In the genomic region with DNA sequence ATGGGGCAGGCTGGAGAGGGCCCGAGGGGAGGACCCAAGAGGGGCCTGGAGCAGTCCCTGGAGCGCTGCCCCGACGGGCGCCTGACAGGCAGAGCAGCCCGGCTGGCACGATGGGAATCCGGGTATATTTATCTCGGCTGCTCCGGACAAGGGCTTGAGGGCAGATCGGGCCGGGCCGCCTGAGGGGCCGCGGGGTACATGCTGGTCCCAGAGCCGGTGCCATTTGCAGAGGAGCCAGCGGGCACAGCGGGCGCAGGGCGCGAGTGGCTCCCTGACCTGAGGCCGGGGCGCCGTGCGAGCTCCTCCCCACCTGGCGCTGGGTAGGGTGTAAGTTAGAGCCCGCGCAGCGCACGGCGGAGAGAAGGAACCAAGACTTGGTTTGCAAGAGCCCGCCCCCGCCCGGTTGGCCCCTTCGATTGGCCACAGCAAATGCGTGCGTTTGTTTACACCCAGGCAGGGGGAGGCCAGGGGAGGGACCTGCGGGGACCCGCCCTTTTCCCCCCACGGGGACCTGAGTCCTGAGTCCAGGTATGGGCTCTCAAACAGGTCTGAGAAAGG, we compare ENCODE assay signal across 1 cellular context.
TF ChIP-seq lines count a peak whose summit lies in the region.

No MANE protein-coding gene starts in this region.

TF ChIP-seq in HepG2, 621 proteins besides CTCF, POLR2A, EP300 and RAD21 (continued from another document):
- no peak; the same call in 1 of the 2 replicates for TF ChIP-seq ZNF710 (CRISPR knock-in tag; IDR thresholded peaks at IDR 0.05; ENCODE audit: borderline replicate concordance)
- TF ChIP-seq, protein P1, sequence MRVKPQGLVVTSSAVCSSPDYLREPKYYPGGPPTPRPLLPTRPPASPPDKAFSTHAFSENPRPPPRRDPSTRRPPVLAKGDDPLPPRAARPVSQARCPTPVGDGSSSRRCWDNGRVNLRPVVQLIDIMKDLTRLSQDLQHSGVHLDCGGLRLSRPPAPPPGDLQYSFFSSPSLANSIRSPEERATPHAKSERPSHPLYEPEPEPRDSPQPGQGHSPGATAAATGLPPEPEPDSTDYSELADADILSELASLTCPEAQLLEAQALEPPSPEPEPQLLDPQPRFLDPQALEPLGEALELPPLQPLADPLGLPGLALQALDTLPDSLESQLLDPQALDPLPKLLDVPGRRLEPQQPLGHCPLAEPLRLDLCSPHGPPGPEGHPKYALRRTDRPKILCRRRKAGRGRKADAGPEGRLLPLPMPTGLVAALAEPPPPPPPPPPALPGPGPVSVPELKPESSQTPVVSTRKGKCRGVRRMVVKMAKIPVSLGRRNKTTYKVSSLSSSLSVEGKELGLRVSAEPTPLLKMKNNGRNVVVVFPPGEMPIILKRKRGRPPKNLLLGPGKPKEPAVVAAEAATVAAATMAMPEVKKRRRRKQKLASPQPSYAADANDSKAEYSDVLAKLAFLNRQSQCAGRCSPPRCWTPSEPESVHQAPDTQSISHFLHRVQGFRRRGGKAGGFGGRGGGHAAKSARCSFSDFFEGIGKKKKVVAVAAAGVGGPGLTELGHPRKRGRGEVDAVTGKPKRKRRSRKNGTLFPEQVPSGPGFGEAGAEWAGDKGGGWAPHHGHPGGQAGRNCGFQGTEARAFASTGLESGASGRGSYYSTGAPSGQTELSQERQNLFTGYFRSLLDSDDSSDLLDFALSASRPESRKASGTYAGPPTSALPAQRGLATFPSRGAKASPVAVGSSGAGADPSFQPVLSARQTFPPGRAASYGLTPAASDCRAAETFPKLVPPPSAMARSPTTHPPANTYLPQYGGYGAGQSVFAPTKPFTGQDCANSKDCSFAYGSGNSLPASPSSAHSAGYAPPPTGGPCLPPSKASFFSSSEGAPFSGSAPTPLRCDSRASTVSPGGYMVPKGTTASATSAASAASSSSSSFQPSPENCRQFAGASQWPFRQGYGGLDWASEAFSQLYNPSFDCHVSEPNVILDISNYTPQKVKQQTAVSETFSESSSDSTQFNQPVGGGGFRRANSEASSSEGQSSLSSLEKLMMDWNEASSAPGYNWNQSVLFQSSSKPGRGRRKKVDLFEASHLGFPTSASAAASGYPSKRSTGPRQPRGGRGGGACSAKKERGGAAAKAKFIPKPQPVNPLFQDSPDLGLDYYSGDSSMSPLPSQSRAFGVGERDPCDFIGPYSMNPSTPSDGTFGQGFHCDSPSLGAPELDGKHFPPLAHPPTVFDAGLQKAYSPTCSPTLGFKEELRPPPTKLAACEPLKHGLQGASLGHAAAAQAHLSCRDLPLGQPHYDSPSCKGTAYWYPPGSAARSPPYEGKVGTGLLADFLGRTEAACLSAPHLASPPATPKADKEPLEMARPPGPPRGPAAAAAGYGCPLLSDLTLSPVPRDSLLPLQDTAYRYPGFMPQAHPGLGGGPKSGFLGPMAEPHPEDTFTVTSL (CRISPR knock-in tag; IDR thresholded peaks at IDR 0.05; ENCODE audit: borderline replicate concordance) = 0 out of 2 replicates have a peak, but pooled peaks have one; percentile 51
- TF ChIP-seq ZFP41 (CRISPR knock-in tag; IDR thresholded peaks at IDR 0.05; ENCODE audit: borderline replicate concordance) = no peak; the same call in 1 of the 2 replicates
- TF ChIP-seq MXI1 (IDR thresholded peaks at IDR 0.05; ENCODE audit: borderline replicate concordance, low read depth, low read length) = peak; percentile 88; the same call in 1 of the 3 replicates
- TF ChIP-seq ZNF10 (CRISPR knock-in tag; IDR thresholded peaks at IDR 0.05; ENCODE audit: borderline replicate concordance, low read depth) = no peak
- 0 out of 2 replicates have a peak, but pooled peaks have one; percentile 3 for TF ChIP-seq CEBPG (CRISPR knock-in tag; IDR thresholded peaks at IDR 0.05)
- TF ChIP-seq ZNF160 (CRISPR knock-in tag; IDR thresholded peaks at IDR 0.05) = 0 out of 2 replicates have a peak, but pooled peaks have one; percentile 13
- TF ChIP-seq TEAD3 (CRISPR knock-in tag; optimal IDR thresholded peaks at IDR 0.05; ENCODE audit: borderline replicate concordance) = no peak
- TF ChIP-seq ZNF775 (CRISPR knock-in tag; IDR thresholded peaks at IDR 0.05; ENCODE audit: borderline replicate concordance) = no peak
- TF ChIP-seq, protein P2, sequence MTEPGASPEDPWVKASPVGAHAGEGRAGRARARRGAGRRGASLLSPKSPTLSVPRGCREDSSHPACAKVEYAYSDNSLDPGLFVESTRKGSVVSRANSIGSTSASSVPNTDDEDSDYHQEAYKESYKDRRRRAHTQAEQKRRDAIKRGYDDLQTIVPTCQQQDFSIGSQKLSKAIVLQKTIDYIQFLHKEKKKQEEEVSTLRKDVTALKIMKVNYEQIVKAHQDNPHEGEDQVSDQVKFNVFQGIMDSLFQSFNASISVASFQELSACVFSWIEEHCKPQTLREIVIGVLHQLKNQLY (CRISPR knock-in tag; IDR thresholded peaks at IDR 0.05) = no peak
- TF ChIP-seq ZNF331 (CRISPR knock-in tag; IDR thresholded peaks at IDR 0.05) = no peak
- no peak for TF ChIP-seq ZNF614 (CRISPR knock-in tag; IDR thresholded peaks at IDR 0.05; ENCODE audit: borderline replicate concordance)
- TF ChIP-seq FOXJ3 (CRISPR knock-in tag; IDR thresholded peaks at IDR 0.05; ENCODE audit: borderline replicate concordance) = 0 out of 2 replicates have a peak, but pooled peaks have one; percentile 3
- TF ChIP-seq HNF4A (CRISPR knock-in tag; IDR thresholded peaks at IDR 0.05) = peak; percentile 11; the same call in 1 of the 2 replicates
- no peak for TF ChIP-seq ZBTB3 (CRISPR knock-in tag; IDR thresholded peaks at IDR 0.05; ENCODE audit: borderline replicate concordance, low read depth)
- 0 out of 2 replicates have a peak, but pooled peaks have one; percentile 54 for TF ChIP-seq ZNF776 (CRISPR knock-in tag; IDR thresholded peaks at IDR 0.05)
- peak; percentile 67 for TF ChIP-seq NFYB (CRISPR knock-in tag; IDR thresholded peaks at IDR 0.05)
- no peak for TF ChIP-seq ZNF44 (CRISPR knock-in tag; IDR thresholded peaks at IDR 0.05)
- no peak for TF ChIP-seq RFX3 (CRISPR knock-in tag; IDR thresholded peaks at IDR 0.05)
- no peak for TF ChIP-seq ELF3 (CRISPR knock-in tag; IDR thresholded peaks at IDR 0.05)
- no peak for TF ChIP-seq STAT6 (CRISPR knock-in tag; IDR thresholded peaks at IDR 0.05; ENCODE audit: borderline replicate concordance)
- TF ChIP-seq NFIC (IDR thresholded peaks at IDR 0.05; ENCODE audit: low read length) = no peak
- TF ChIP-seq ZNF441 (CRISPR knock-in tag; IDR thresholded peaks at IDR 0.05; ENCODE audit: borderline replicate concordance) = no peak
- TF ChIP-seq, protein P3, sequence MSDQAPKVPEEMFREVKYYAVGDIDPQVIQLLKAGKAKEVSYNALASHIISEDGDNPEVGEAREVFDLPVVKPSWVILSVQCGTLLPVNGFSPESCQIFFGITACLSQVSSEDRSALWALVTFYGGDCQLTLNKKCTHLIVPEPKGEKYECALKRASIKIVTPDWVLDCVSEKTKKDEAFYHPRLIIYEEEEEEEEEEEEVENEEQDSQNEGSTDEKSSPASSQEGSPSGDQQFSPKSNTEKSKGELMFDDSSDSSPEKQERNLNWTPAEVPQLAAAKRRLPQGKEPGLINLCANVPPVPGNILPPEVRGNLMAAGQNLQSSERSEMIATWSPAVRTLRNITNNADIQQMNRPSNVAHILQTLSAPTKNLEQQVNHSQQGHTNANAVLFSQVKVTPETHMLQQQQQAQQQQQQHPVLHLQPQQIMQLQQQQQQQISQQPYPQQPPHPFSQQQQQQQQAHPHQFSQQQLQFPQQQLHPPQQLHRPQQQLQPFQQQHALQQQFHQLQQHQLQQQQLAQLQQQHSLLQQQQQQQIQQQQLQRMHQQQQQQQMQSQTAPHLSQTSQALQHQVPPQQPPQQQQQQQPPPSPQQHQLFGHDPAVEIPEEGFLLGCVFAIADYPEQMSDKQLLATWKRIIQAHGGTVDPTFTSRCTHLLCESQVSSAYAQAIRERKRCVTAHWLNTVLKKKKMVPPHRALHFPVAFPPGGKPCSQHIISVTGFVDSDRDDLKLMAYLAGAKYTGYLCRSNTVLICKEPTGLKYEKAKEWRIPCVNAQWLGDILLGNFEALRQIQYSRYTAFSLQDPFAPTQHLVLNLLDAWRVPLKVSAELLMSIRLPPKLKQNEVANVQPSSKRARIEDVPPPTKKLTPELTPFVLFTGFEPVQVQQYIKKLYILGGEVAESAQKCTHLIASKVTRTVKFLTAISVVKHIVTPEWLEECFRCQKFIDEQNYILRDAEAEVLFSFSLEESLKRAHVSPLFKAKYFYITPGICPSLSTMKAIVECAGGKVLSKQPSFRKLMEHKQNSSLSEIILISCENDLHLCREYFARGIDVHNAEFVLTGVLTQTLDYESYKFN (CRISPR knock-in tag; conservative IDR thresholded peaks at IDR 0.05) = peak; percentile 56; the same call in 1 of the 2 replicates
- TF ChIP-seq ZNF792 (CRISPR knock-in tag; IDR thresholded peaks at IDR 0.05) = no peak
- TF ChIP-seq POGK (CRISPR knock-in tag; conservative IDR thresholded peaks at IDR 0.05) = peak; percentile 15; the same call in 1 of the 2 replicates
- TF ChIP-seq JARID2 (CRISPR knock-in tag; IDR thresholded peaks at IDR 0.05; ENCODE audit: insufficient replicate concordance) = peak; percentile 17
- TF ChIP-seq, protein P4, sequence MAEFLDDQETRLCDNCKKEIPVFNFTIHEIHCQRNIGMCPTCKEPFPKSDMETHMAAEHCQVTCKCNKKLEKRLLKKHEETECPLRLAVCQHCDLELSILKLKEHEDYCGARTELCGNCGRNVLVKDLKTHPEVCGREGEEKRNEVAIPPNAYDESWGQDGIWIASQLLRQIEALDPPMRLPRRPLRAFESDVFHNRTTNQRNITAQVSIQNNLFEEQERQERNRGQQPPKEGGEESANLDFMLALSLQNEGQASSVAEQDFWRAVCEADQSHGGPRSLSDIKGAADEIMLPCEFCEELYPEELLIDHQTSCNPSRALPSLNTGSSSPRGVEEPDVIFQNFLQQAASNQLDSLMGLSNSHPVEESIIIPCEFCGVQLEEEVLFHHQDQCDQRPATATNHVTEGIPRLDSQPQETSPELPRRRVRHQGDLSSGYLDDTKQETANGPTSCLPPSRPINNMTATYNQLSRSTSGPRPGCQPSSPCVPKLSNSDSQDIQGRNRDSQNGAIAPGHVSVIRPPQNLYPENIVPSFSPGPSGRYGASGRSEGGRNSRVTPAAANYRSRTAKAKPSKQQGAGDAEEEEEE (CRISPR knock-in tag; IDR thresholded peaks at IDR 0.05; ENCODE audit: borderline replicate concordance) = no peak
- TF ChIP-seq ZNF580 (CRISPR knock-in tag; IDR thresholded peaks at IDR 0.05; ENCODE audit: borderline replicate concordance, low read depth) = no peak
- TF ChIP-seq SYNCRIP (IDR thresholded peaks at IDR 0.05; ENCODE audit: insufficient read depth, low read depth, low read length) = no peak
- TF ChIP-seq ZNF260 (CRISPR knock-in tag; IDR thresholded peaks at IDR 0.05; ENCODE audit: borderline replicate concordance, low read depth) = no peak
- peak; percentile 88 for TF ChIP-seq AGO2 (optimal IDR thresholded peaks at IDR 0.05; ENCODE audit: low read depth, low read length)
- TF ChIP-seq RBAK (CRISPR knock-in tag; IDR thresholded peaks at IDR 0.05) = no peak
- no peak for TF ChIP-seq ZNF83 (CRISPR knock-in tag; IDR thresholded peaks at IDR 0.05; ENCODE audit: borderline replicate concordance)
- TF ChIP-seq PRMT3 (CRISPR knock-in tag; IDR thresholded peaks at IDR 0.05; ENCODE audit: borderline replicate concordance, low read depth) = no peak
- no peak for TF ChIP-seq GATAD1 (CRISPR knock-in tag; IDR thresholded peaks at IDR 0.05)
- TF ChIP-seq ZNF431 (CRISPR knock-in tag; IDR thresholded peaks at IDR 0.05; ENCODE audit: borderline replicate concordance, low read depth) = no peak
